ENCODE assay signal across 11 cellular contexts in genomic region chr22:45742866-45743450, GRCh38.
DNase-seq lines count a peak whose midpoint lies in the region; ATAC-seq and TF ChIP-seq lines count a peak whose summit lies in the region.
"Had no signal": no experiment of that assay in that cellular context is flagged by ENCODE, and none has a peak within 500 bp of the region (broad histone marks: within the 10 kb centered on the region; RNA-seq: fewer than 3 reads in every experiment).

No MANE protein-coding gene starts in this region.

- no peaks in the 10 kb centered on the region for H3K9me3 ChIP-seq in gastrocnemius medialis
- no peaks in the 10 kb centered on the region for H3K9me3 ChIP-seq in CD4-positive, alpha-beta T cell (ENCODE audit: control insufficient read depth, low read length)

- H3K4me3 ChIP-seq in GM23338 (no peak overlapping the region), gastrocnemius medialis (no peak overlapping the region)
- H3K4me3 ChIP-seq: coronary artery had no signal

- H2AFZ ChIP-seq in GM23338: no peak overlapping the region

- H3K4me1 Mint-ChIP-seq in GM23338: peaks cover 7% of the 10 kb centered on the region; the same call in 2 of the 3 replicates
- peaks cover 5% of the 10 kb centered on the region for H3K4me1 Mint-ChIP-seq in CD4-positive, alpha-beta T cell (ENCODE audit: low read depth)

- H3K9me3 Mint-ChIP-seq in GM23338: no peaks in the 10 kb centered on the region
- H3K9me3 Mint-ChIP-seq in CD4-positive, alpha-beta T cell: no peaks in the 10 kb centered on the region

- no peak for TF ChIP-seq POLR2A in gastrocnemius medialis (IDR thresholded peaks at IDR 0.05)

- no peaks in the 10 kb centered on the region for H3K27me3 ChIP-seq in GM23338 (ENCODE audit: insufficient read depth)
- H3K27me3 ChIP-seq in gastrocnemius medialis: no peaks in the 10 kb centered on the region
- no peaks in the 10 kb centered on the region for H3K27me3 ChIP-seq in CD4-positive, alpha-beta T cell (ENCODE audit: control insufficient read depth, insufficient read depth, low read length)

- ATAC-seq in GM23338: no peak
- peak; percentile 83 for ATAC-seq in esophagus mucosa
- ATAC-seq in gastrocnemius medialis: peak; percentile 96
- no peak for ATAC-seq in CD4-positive, alpha-beta T cell (ENCODE audit: poor library complexity)
- ATAC-seq in HG02885 (IDR thresholded peaks at IDR 0.05; ENCODE audit: poor library complexity, unreplicated experiment): no peak

- H3K27ac Mint-ChIP-seq in GM23338: peak overlapping the region; percentile 43; the same call in 1 of the 2 replicates
- no peak overlapping the region for H3K27ac Mint-ChIP-seq in CD4-positive, alpha-beta T cell

- H3F3A ChIP-seq in GM23338 (replicated peaks; ENCODE audit: low read depth): no peaks in the 10 kb centered on the region

- POLR2A ChIA-PET in CD4-positive, alpha-beta T cell (lab: Charles Lee): no interaction called here

- H3K4me1 ChIP-seq in GM23338 (ENCODE audit: insufficient read depth): no peaks in the 10 kb centered on the region
- peaks cover 15 to 20% of the 10 kb centered on the region in 2 donors for H3K4me1 ChIP-seq in gastrocnemius medialis

- H3K36me3 Mint-ChIP-seq in GM23338 (ENCODE audit: low read depth): peaks cover 43% of the 10 kb centered on the region
- peaks cover 92% of the 10 kb centered on the region for H3K36me3 Mint-ChIP-seq in CD4-positive, alpha-beta T cell (ENCODE audit: low read depth)

- H4K20me1 ChIP-seq in GM23338 (replicated peaks; ENCODE audit: insufficient read depth): 0 out of 2 replicates have a peak, but pooled peaks cover 5% of the 10 kb centered on the region

- TF ChIP-seq CTCF in GM23338 (conservative IDR thresholded peaks at IDR 0.05; ENCODE audit: low read depth in 2 of 2): no peak
- TF ChIP-seq CTCF in gastrocnemius medialis (IDR thresholded peaks at IDR 0.05 in 4 of 5, conservative IDR thresholded peaks at IDR 0.05 in 1 of 5): no peak
- no peak for TF ChIP-seq CTCF in CD4-positive, alpha-beta T cell (IDR thresholded peaks at IDR 0.05)
- TF ChIP-seq CTCF in GM10266 (IDR thresholded peaks at IDR 0.05; ENCODE audit: control insufficient read depth, insufficient read depth, low read depth, missing control alignments): no peak

- intact Hi-C loops in gastrocnemius medialis (cut with DNase I; ENCODE audit: low total_unique reads): no loop called here
- intact Hi-C loops in CD4-positive, alpha-beta T cell (cut with DNase I, micrococcal nuclease): no loop called here

- H3K4me2 ChIP-seq in GM23338: no peak overlapping the region

- H3K4me3 Mint-ChIP-seq in GM23338: no peak overlapping the region
- no peak overlapping the region for H3K4me3 Mint-ChIP-seq in CD4-positive, alpha-beta T cell

- DNase-seq in GM23338 (ENCODE audit: low spot score) (no peak), NCI-H510A (lab: John Stamatoyannopoulos, UW) (peak; percentile 44), gastrocnemius medialis (peak; percentile 35 to 70), GM10266 (ENCODE audit: extremely low spot score) (no peak), dedifferentiated amniotic fluid mesenchymal stem cell (ENCODE audit: extremely low spot score) (no peak)
- DNase-seq in CD4-positive, alpha-beta T cell: no peak
- DNase-seq: activated CD4-positive, CD25-positive, alpha-beta regulatory T cell treated with anti-CD3 and anti-CD28 coated beads, Interleukin-2, amount 50 U/mL, for 72 hours; NCI-H1930 had no signal

- peak overlapping the region; percentile 67; the same call in 1 of the 2 replicates for H3K27ac ChIP-seq in GM23338 (ENCODE audit: low read depth)
- peak overlapping the region; percentile 26 to 69 (median 64) for H3K27ac ChIP-seq in gastrocnemius medialis
- no peak overlapping the region for H3K27ac ChIP-seq in CD4-positive, alpha-beta T cell (ENCODE audit: low read depth, low read length)

- no peaks in the 10 kb centered on the region for H3K27me3 Mint-ChIP-seq in GM23338 (ENCODE audit: insufficient read depth, low read depth, poor library complexity)
- no peaks in the 10 kb centered on the region for H3K27me3 Mint-ChIP-seq in CD4-positive, alpha-beta T cell

- H3K9me2 ChIP-seq in GM23338 (ENCODE audit: insufficient read depth): no peaks in the 10 kb centered on the region

- H3K79me2 ChIP-seq in GM23338 (replicated peaks; ENCODE audit: insufficient read depth): peaks cover 12% of the 10 kb centered on the region; the same call in 1 of the 2 replicates

- in situ Hi-C loops in gastrocnemius medialis (cut with MboI; ENCODE audit: low sequenced_read_pairs in 4 of 4): no loop called here

- CTCF ChIA-PET in CD4-positive, alpha-beta T cell (lab: Charles Lee): no interaction called here

- peaks cover 14% of the 10 kb centered on the region for H3K36me3 ChIP-seq in GM23338 (ENCODE audit: insufficient read depth)
- H3K36me3 ChIP-seq in gastrocnemius medialis: peaks cover 0 to 38% of the 10 kb centered on the region in 2 donors

TF ChIP-seq in GM23338, 12 proteins besides CTCF, POLR2A, EP300 and RAD21:
- TF ChIP-seq REST (IDR thresholded peaks at IDR 0.05; ENCODE audit: unreplicated experiment): no peak
- no peak for TF ChIP-seq NANOG (IDR thresholded peaks at IDR 0.05; ENCODE audit: borderline replicate concordance)
- TF ChIP-seq, protein P1, sequence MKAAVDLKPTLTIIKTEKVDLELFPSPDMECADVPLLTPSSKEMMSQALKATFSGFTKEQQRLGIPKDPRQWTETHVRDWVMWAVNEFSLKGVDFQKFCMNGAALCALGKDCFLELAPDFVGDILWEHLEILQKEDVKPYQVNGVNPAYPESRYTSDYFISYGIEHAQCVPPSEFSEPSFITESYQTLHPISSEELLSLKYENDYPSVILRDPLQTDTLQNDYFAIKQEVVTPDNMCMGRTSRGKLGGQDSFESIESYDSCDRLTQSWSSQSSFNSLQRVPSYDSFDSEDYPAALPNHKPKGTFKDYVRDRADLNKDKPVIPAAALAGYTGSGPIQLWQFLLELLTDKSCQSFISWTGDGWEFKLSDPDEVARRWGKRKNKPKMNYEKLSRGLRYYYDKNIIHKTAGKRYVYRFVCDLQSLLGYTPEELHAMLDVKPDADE (IDR thresholded peaks at IDR 0.05): no peak
- no peak for TF ChIP-seq ZNF114 (CRISPR knock-in tag; IDR thresholded peaks at IDR 0.05)
- no peak for TF ChIP-seq ZNF331 (CRISPR knock-in tag; IDR thresholded peaks at IDR 0.05; ENCODE audit: low read depth)
- TF ChIP-seq JUNB (IDR thresholded peaks at IDR 0.05; ENCODE audit: unreplicated experiment): no peak
- no peak for TF ChIP-seq EZH2 (IDR thresholded peaks at IDR 0.05; ENCODE audit: low read depth, unreplicated experiment)
TF ChIP-seq in GM23338: peak in this region for 0.

Comparison
In these comparisons a context has a peak if more than half of its experiments do, and no peak if none do; other contexts are left out.
1. ATAC-seq: peak in esophagus mucosa (single experiment) and gastrocnemius medialis (2 of 2); none in GM23338 (single experiment), CD4-positive, alpha-beta T cell (single experiment) and HG02885 (single experiment).
2. DNase-seq: peak in NCI-H510A (single experiment) and gastrocnemius medialis (2 of 2); none in GM23338 (single experiment), CD4-positive, alpha-beta T cell (0 of 10), GM10266 (single experiment) and dedifferentiated amniotic fluid mesenchymal stem cell (single experiment).